Comparison of ENCODE assay signal across 1 cellular context in the genomic region with DNA sequence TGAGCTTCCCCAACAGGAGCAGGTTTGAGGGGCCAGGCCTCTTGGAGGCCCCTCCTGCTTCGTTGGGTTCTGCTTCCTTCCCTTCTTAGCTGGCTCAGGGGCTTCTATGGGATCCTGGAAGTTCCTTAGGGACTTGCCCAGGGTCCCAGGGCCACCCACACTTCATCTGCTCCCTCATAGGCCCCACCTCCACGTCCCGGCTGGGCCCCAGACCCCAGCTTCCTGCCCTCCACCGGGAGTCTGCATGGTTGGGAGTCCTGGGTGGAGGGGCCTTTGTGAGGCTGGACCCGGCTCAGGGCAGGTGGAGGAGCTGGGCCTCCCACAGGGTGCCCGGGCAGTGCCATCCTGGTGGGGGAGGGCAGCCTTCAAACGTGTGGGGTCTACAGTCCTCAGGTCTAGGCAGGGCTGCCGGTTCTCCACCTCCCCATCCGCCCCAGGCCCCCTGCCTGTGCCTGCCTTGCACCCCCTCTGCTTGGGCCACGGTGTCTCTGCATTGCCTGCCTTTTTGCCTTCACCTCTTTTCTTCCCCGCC.
TF ChIP-seq lines count a peak whose summit lies in the region.

No MANE protein-coding gene starts in this region.

TF ChIP-seq in HEK293, 187 proteins besides CTCF, POLR2A, EP300 and RAD21 (continued from another document):
- TF ChIP-seq REPIN1 (tag by site-specific recombination; IDR thresholded peaks at IDR 0.05; ENCODE audit: low read depth) (no peak), GLIS1 (tag by site-specific recombination; IDR thresholded peaks at IDR 0.05) (peak; percentile 25; the same call in 1 of the 2 replicates)
